8 cellular contexts compared by ENCODE assay signal in genomic region chr12:116455540-116456306, GRCh38.
DNase-seq lines count a peak whose midpoint lies in the region; ATAC-seq, FAIRE-seq and TF ChIP-seq lines count a peak whose summit lies in the region.

No MANE protein-coding gene starts in this region.

- H3K56ac ChIP-seq in H1 (replicated peaks; ENCODE audit: insufficient read length, low read depth, low read length) = no peak overlapping the region

- H3K4me3 ChIP-seq in H1 (ENCODE audit: extremely low read depth in 1 of 4, insufficient read depth in 2 of 4, low read depth in 3 of 4, low read length in 4 of 4) (no peak overlapping the region), mucosa of descending colon (no peak overlapping the region), MM.1S (ENCODE audit: low read length) (no peak overlapping the region)

- ATAC-seq in mucosa of descending colon = peak; percentile 82
- ATAC-seq in HG02642 (IDR thresholded peaks at IDR 0.05; ENCODE audit: poor library complexity, unreplicated experiment) = no peak
- no peak for ATAC-seq in HG03457 (IDR thresholded peaks at IDR 0.05; ENCODE audit: unreplicated experiment)
- ATAC-seq in GM19324 (IDR thresholded peaks at IDR 0.05; ENCODE audit: low FRiP score, unreplicated experiment) = no peak

- H3K23ac ChIP-seq in H1 (ENCODE audit: insufficient read length) = no peak overlapping the region

- H3K9me3 ChIP-seq in H1 (ENCODE audit: insufficient read depth in 2 of 2, low read depth in 1 of 2, low read length in 1 of 2) = no peaks in the 10 kb centered on the region
- H3K9me3 ChIP-seq in mucosa of descending colon = no peaks in the 10 kb centered on the region
- no peaks in the 10 kb centered on the region for H3K9me3 ChIP-seq in MM.1S (replicated peaks; ENCODE audit: insufficient read depth, low read length)

- H2BK12ac ChIP-seq in H1 (ENCODE audit: low read depth, low read length) = peak overlapping the region; percentile 91

- H4K20me1 ChIP-seq in H1 (replicated peaks in 1 of 2; ENCODE audit: control insufficient read depth in 1 of 2, insufficient read depth in 2 of 2, low read length in 2 of 2) = no peaks in the 10 kb centered on the region
- H4K20me1 ChIP-seq in MM.1S (ENCODE audit: insufficient read depth, low read length) = no peaks in the 10 kb centered on the region

- H2AK5ac ChIP-seq in H1 (ENCODE audit: low read depth, low read length) = no peak overlapping the region

- no peak for TF ChIP-seq RAD21 in H1 (IDR thresholded peaks at IDR 0.05 in 1 of 2, conservative IDR thresholded peaks at IDR 0.05 in 1 of 2; ENCODE audit: low read depth in 2 of 2, low read length in 2 of 2)

- H4K91ac ChIP-seq in H1 (replicated peaks; ENCODE audit: insufficient read length, low read length) = no peak overlapping the region

- H3K4me2 ChIP-seq in H1 (ENCODE audit: insufficient read depth in 1 of 2, low read depth in 2 of 2, low read length in 2 of 2) = peak overlapping the region in 1 of 2 experiments; percentile 23; a peak in 1 of 4 replicates
- no peak overlapping the region for H3K4me2 ChIP-seq in MM.1S (ENCODE audit: low read depth, low read length)

- peak; percentile 76 for DNase-seq in AG08396 (ENCODE audit: low spot score)
- peak; percentile 84 for DNase-seq in LHCN-M2 (ENCODE audit: low read depth)
- no peak for DNase-seq in H1 (ENCODE audit: low read depth in 1 of 2, low spot score in 2 of 2)
- peak in 2 of 3 donors; percentile 57 to 80 for DNase-seq in mucosa of descending colon
- DNase-seq in MM.1S = no peak

- no peak overlapping the region for H2BK5ac ChIP-seq in H1 (ENCODE audit: low read depth, low read length)

- H3K27ac ChIP-seq in H1 (ENCODE audit: low read depth, low read length) (no peak overlapping the region), MM.1S (ENCODE audit: low read length) (no peak overlapping the region)

- peaks cover 0 to 13% (median 2%) of the 10 kb centered on the region in 4 experiments; a peak in 5 of 7 replicates for H3K4me1 ChIP-seq in H1 (replicated peaks in 1 of 4; ENCODE audit: control insufficient read depth in 3 of 4, insufficient read depth in 4 of 4, low read length in 3 of 4)
- H3K4me1 ChIP-seq in mucosa of descending colon (ENCODE audit: low read depth) = peaks cover 11% of the 10 kb centered on the region
- H3K4me1 ChIP-seq in MM.1S (ENCODE audit: low read length) = no peaks in the 10 kb centered on the region

- no peak overlapping the region for H3K14ac ChIP-seq in H1 (ENCODE audit: insufficient read length)

- TF ChIP-seq EP300 in H1 (IDR thresholded peaks at IDR 0.05; ENCODE audit: borderline replicate concordance in 1 of 2, low read depth in 2 of 2, low read length in 2 of 2) = no peak

- no peaks in the 10 kb centered on the region for H3F3A ChIP-seq in MM.1S (ENCODE audit: insufficient read depth, low read length)

- POLR2A ChIA-PET in H1 (lab: Charles Lee; ENCODE audit: partially characterized antibody) = no interaction called here

- no peak overlapping the region for H2BK20ac ChIP-seq in H1 (ENCODE audit: low read length)

- FAIRE-seq in H1 (lab: Jason Lieb, UNC) = no peak

- H3K79me1 ChIP-seq in H1 (ENCODE audit: low read depth, low read length) = no peaks in the 10 kb centered on the region

- no peak overlapping the region; the same call in 1 of the 2 replicates for H4K8ac ChIP-seq in H1 (ENCODE audit: extremely low read depth, insufficient read depth, low read length)

- peak overlapping the region; percentile 3 for H3K18ac ChIP-seq in H1 (ENCODE audit: extremely low read depth, low read length)

- no peak overlapping the region for H4K5ac ChIP-seq in H1 (ENCODE audit: insufficient read length, low read depth, low read length)

- H3K36me3 ChIP-seq in H1 (ENCODE audit: control insufficient read depth in 2 of 4, insufficient read depth in 4 of 4, low read length in 3 of 4) (no peaks in the 10 kb centered on the region), mucosa of descending colon (ENCODE audit: low read depth) (no peaks in the 10 kb centered on the region), MM.1S (replicated peaks; ENCODE audit: insufficient read depth, low read length) (no peaks in the 10 kb centered on the region)

- CTCF ChIA-PET in H1 (lab: Charles Lee; ENCODE audit: partially characterized antibody) = interaction anchor here (1.2 to 1.5 kb wide), 4 partner anchors 9 to 92 kb away, joined by 3 to 5 read pairs (median 3); no protein-coding TSS in a partner anchor

- H3K9ac ChIP-seq in H1 (replicated peaks in 1 of 4; ENCODE audit: extremely low read depth in 1 of 4, low read depth in 3 of 4, low read length in 3 of 4) = no peak overlapping the region
- no peak overlapping the region for H3K9ac ChIP-seq in MM.1S (ENCODE audit: low read length)

- H2BK120ac ChIP-seq in H1 (replicated peaks; ENCODE audit: low read depth, low read length) = no peak overlapping the region

- no peaks in the 10 kb centered on the region for H3K23me2 ChIP-seq in H1 (ENCODE audit: low read depth, low read length)

- no peaks in the 10 kb centered on the region for H3K9me2 ChIP-seq in MM.1S (replicated peaks; ENCODE audit: insufficient read depth, low read length)

- intact Hi-C loops in mucosa of descending colon (cut with DNase I, micrococcal nuclease) = no loop called here

- peak overlapping the region; percentile 99 for H2AFZ ChIP-seq in H1 (ENCODE audit: low read length)
- H2AFZ ChIP-seq in MM.1S (ENCODE audit: low read length) = no peak overlapping the region

- TF ChIP-seq CTCF in H1 (IDR thresholded peaks at IDR 0.05; ENCODE audit: control extremely low read depth in 1 of 3, insufficient read depth in 1 of 3, low read depth in 1 of 3, low read length in 3 of 3) = no peak
- TF ChIP-seq CTCF in mucosa of descending colon (IDR thresholded peaks at IDR 0.05) = no peak
- no peak for TF ChIP-seq CTCF in MM.1S (IDR thresholded peaks at IDR 0.05; ENCODE audit: low read length)

- H2BK15ac ChIP-seq in H1 (ENCODE audit: low read length) = peak overlapping the region; percentile 83; the same call in 1 of the 2 replicates

- no peaks in the 10 kb centered on the region for H3K27me3 ChIP-seq in H1 (replicated peaks in 1 of 4; ENCODE audit: control insufficient read depth in 3 of 4, extremely low read depth in 1 of 4, insufficient read depth in 3 of 4, low read length in 3 of 4)
- H3K27me3 ChIP-seq in MM.1S (replicated peaks; ENCODE audit: insufficient read depth, low read length) = no peaks in the 10 kb centered on the region

- WGBS in H1 (ENCODE audit: extremely low coverage in 1 of 2, insufficient coverage in 1 of 2, insufficient read length in 1 of 2, insufficient replicate concordance in 2 of 2, low coverage in 1 of 2, low lambda C conversion rate in 2 of 2, missing lambda C conversion rate in 1 of 2), 2 experiments = 78% methylated on average over 15 of the region's 15 CpGs; no CpG with 5 or more reads in 1 of the 2 experiments

- H3K4ac ChIP-seq in H1 (replicated peaks; ENCODE audit: insufficient read length, low read depth, low read length) = no peak overlapping the region

- no peak for TF ChIP-seq POLR2A in H1 (IDR thresholded peaks at IDR 0.05; ENCODE audit: control extremely low read depth in 1 of 2, low read depth in 2 of 2, low read length in 2 of 2)

- H3K79me2 ChIP-seq in H1 (ENCODE audit: control insufficient read depth in 1 of 2, insufficient read depth in 2 of 2, low read length in 2 of 2) = no peaks in the 10 kb centered on the region
- no peaks in the 10 kb centered on the region for H3K79me2 ChIP-seq in MM.1S (ENCODE audit: low read length)

TF ChIP-seq in H1, 55 proteins besides CTCF, POLR2A, EP300 and RAD21:
- TF ChIP-seq SP2 (IDR thresholded peaks at IDR 0.05; ENCODE audit: low read length) (no peak), SRF (IDR thresholded peaks at IDR 0.05; ENCODE audit: low read depth, low read length) (no peak), POLR2AphosphoS5 (IDR thresholded peaks at IDR 0.05; ENCODE audit: low read depth, low read length) (no peak), CREB1 (IDR thresholded peaks at IDR 0.05) (0 out of 2 replicates have a peak, but pooled peaks have one; percentile 51)
TF ChIP-seq in H1: peak in this region for 1.

Comparison
In these comparisons a context has a peak if more than half of its experiments do, and no peak if none do; other contexts are left out.
1. DNase-seq: peak in AG08396 (single experiment), LHCN-M2 (single experiment) and mucosa of descending colon (2 of 3); none in H1 (0 of 2) and MM.1S (single experiment).